Comparison of ENCODE assay signal across 20 cellular contexts in the genomic region with DNA sequence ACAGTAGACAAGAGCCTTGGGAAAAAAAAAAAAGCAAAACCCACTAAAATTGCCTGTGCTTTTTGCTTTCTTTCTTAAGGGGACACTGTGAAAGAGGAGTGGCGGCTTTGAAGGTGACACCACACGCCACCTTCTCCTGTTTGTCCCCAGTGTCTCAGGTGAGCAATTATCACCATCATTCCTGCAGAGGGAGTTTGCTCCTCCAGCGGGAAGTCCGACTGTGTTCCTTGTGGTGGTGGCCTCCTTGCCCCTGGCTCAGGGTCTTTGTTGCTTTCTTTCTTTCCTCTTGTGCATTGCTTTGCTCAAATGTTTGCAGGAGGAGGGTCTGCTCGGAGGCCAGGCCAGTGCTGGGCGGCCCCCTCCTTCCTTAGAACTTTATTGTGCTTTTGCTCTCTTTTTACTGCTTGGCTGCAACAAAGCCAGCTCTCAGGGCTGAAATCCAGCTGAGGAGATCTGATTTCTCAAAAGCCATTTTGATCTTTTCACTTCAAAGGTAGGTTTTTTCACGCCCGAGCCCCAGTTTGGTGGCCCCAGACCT.
DNase-seq lines count a peak whose midpoint lies in the region; ATAC-seq and TF ChIP-seq lines count a peak whose summit lies in the region.
"Had no signal": no experiment of that assay in that cellular context is flagged by ENCODE, and none has a peak within 500 bp of the region (broad histone marks: within the 10 kb centered on the region; RNA-seq: fewer than 3 reads in every experiment).

No MANE protein-coding gene starts in this region.

- H3K9me2 ChIP-seq in GM23338 (ENCODE audit: insufficient read depth) = 0 out of 2 replicates have a peak, but pooled peaks cover 3% of the 10 kb centered on the region
- H3K9me2 ChIP-seq: SK-N-SH had no signal

- CTCF ChIA-PET in activated CD4-positive, alpha-beta T cell treated with anti-CD3 and anti-CD28 coated beads for 36 hours (lab: Charles Lee) = interaction anchor here (1.1 kb wide), 1 partner anchor 32 kb away, joined by 3 read pairs; no protein-coding TSS in a partner anchor

- peak overlapping the region; percentile 67 for H3K27ac Mint-ChIP-seq in activated CD4-positive, alpha-beta T cell treated with anti-CD3 and anti-CD28 coated beads for 36 hours
- H3K27ac Mint-ChIP-seq in GM23338 = no peak overlapping the region
- H3K27ac Mint-ChIP-seq in brain = peak overlapping the region in 3 of 5 experiments; percentile 22 to 31 (median 28)
- H3K27ac Mint-ChIP-seq in nephron progenitor cell = peak overlapping the region; percentile 89

- H3K4me2 ChIP-seq in GM23338 = no peak overlapping the region
- H3K4me2 ChIP-seq: SK-N-SH had no signal

- peaks cover 40% of the 10 kb centered on the region for H3K4me1 Mint-ChIP-seq in activated CD4-positive, alpha-beta T cell treated with anti-CD3 and anti-CD28 coated beads for 36 hours
- no peaks in the 10 kb centered on the region for H3K4me1 Mint-ChIP-seq in GM23338
- H3K4me1 Mint-ChIP-seq in brain = peaks cover 26% of the 10 kb centered on the region
- H3K4me1 Mint-ChIP-seq in nephron progenitor cell = peaks cover 66% of the 10 kb centered on the region

- no peak for ATAC-seq in activated CD4-positive, alpha-beta T cell treated with anti-CD3 and anti-CD28 coated beads for 36 hours
- ATAC-seq in GM23338 (no peak), GM21360 (IDR thresholded peaks at IDR 0.05; ENCODE audit: unreplicated experiment) (no peak)
- ATAC-seq: left colon had no signal

- H3K27me3 Mint-ChIP-seq in activated CD4-positive, alpha-beta T cell treated with anti-CD3 and anti-CD28 coated beads for 36 hours = no peaks in the 10 kb centered on the region
- H3K27me3 Mint-ChIP-seq in GM23338 (ENCODE audit: insufficient read depth, low read depth, poor library complexity) = peaks cover 3% of the 10 kb centered on the region
- no peaks in the 10 kb centered on the region for H3K27me3 Mint-ChIP-seq in brain
- H3K27me3 Mint-ChIP-seq in nephron progenitor cell (ENCODE audit: low read depth, poor library complexity) = peaks cover 3% of the 10 kb centered on the region

- no peaks in the 10 kb centered on the region for H3K4me1 ChIP-seq in GM23338 (ENCODE audit: insufficient read depth)
- H3K4me1 ChIP-seq: right atrium auricular region, suprapubic skin had no signal

- H3K27me3 ChIP-seq in GM23338 (ENCODE audit: insufficient read depth) = no peaks in the 10 kb centered on the region
- H3K27me3 ChIP-seq: right atrium auricular region had no signal

- H3K79me2 ChIP-seq in GM23338 (replicated peaks; ENCODE audit: insufficient read depth) = no peaks in the 10 kb centered on the region

- no peaks in the 10 kb centered on the region for H4K20me1 ChIP-seq in GM23338 (replicated peaks; ENCODE audit: insufficient read depth)

- peak overlapping the region; percentile 74; the same call in 1 of the 2 replicates for H2AFZ ChIP-seq in GM23338

- no peak for TF ChIP-seq CTCF in GM23338 (conservative IDR thresholded peaks at IDR 0.05; ENCODE audit: low read depth in 2 of 2)
- no peak for TF ChIP-seq CTCF in brain (conservative IDR thresholded peaks at IDR 0.05)
- no peak for TF ChIP-seq CTCF in nephron progenitor cell (IDR thresholded peaks at IDR 0.05)

- no peaks in the 10 kb centered on the region for H3K9me3 Mint-ChIP-seq in activated CD4-positive, alpha-beta T cell treated with anti-CD3 and anti-CD28 coated beads for 36 hours (ENCODE audit: low read depth)
- no peaks in the 10 kb centered on the region for H3K9me3 Mint-ChIP-seq in GM23338
- peaks cover 0 to 4% (median 0%) of the 10 kb centered on the region in 5 experiments for H3K9me3 Mint-ChIP-seq in brain
- no peaks in the 10 kb centered on the region for H3K9me3 Mint-ChIP-seq in nephron progenitor cell

- H3K27ac ChIP-seq in GM23338 (ENCODE audit: low read depth) = no peak overlapping the region
- H3K27ac ChIP-seq: coronary artery, right atrium auricular region, suprapubic skin had no signal

- no peak for DNase-seq in activated CD4-positive, alpha-beta T cell treated with anti-CD3 and anti-CD28 coated beads for 36 hours
- no peak for DNase-seq in activated CD4-positive, alpha-beta T cell treated with anti-CD3 and anti-CD28 coated beads, Interleukin-2, amount 50 U/mL, for 1 hour
- DNase-seq in GM23338 (ENCODE audit: low spot score) (no peak), nephron progenitor cell (no peak), activated gamma-delta T cell treated with Interleukin-2 at 50 U/mL for 16 hours (no peak), SW480 (ENCODE audit: low spot score) (no peak)
- DNase-seq: 8988T; AML-193; glutamatergic neuron; left colon; NCI-H1092; NCI-H2081; NCI-H510A; stimulated activated CD4-positive, alpha-beta T cell treated with anti-CD3 and anti-CD28 coated beads, Interleukin-12 subunit alpha, Interleukin-12 subunit beta, amount 100 ng/mL, for 4 hours had no signal

- intact Hi-C loops in activated CD4-positive, alpha-beta T cell treated with anti-CD3 and anti-CD28 coated beads for 36 hours (cut with DNase I, micrococcal nuclease) = no loop called here

- no peak overlapping the region for H3K4me3 ChIP-seq in GM23338
- H3K4me3 ChIP-seq: coronary artery, right atrium auricular region, suprapubic skin had no signal

- no peaks in the 10 kb centered on the region for H3K36me3 Mint-ChIP-seq in activated CD4-positive, alpha-beta T cell treated with anti-CD3 and anti-CD28 coated beads for 36 hours (ENCODE audit: low read depth)
- no peaks in the 10 kb centered on the region for H3K36me3 Mint-ChIP-seq in GM23338 (ENCODE audit: low read depth)
- no peaks in the 10 kb centered on the region for H3K36me3 Mint-ChIP-seq in brain
- H3K36me3 Mint-ChIP-seq in nephron progenitor cell (ENCODE audit: low read depth) = no peaks in the 10 kb centered on the region

- no peaks in the 10 kb centered on the region for H3K36me3 ChIP-seq in GM23338 (ENCODE audit: insufficient read depth)
- H3K36me3 ChIP-seq: right atrium auricular region, suprapubic skin had no signal

- H3F3A ChIP-seq in GM23338 (replicated peaks; ENCODE audit: low read depth) = no peaks in the 10 kb centered on the region

- POLR2A ChIA-PET in activated CD4-positive, alpha-beta T cell treated with anti-CD3 and anti-CD28 coated beads for 36 hours (lab: Charles Lee) = interaction anchor here (0.8 kb wide), 1 partner anchor 17 kb away, joined by 3 read pairs; no protein-coding TSS in a partner anchor

- no peak overlapping the region for H3K4me3 Mint-ChIP-seq in activated CD4-positive, alpha-beta T cell treated with anti-CD3 and anti-CD28 coated beads for 36 hours
- H3K4me3 Mint-ChIP-seq in GM23338 (no peak overlapping the region), brain (no peak overlapping the region), nephron progenitor cell (peak overlapping the region; percentile 48)

TF ChIP-seq in GM23338, 12 proteins besides CTCF, POLR2A, EP300 and RAD21 (continues in another document):
- no peak for TF ChIP-seq ZNF462 (CRISPR knock-in tag; IDR thresholded peaks at IDR 0.05)
